In the genomic region with DNA sequence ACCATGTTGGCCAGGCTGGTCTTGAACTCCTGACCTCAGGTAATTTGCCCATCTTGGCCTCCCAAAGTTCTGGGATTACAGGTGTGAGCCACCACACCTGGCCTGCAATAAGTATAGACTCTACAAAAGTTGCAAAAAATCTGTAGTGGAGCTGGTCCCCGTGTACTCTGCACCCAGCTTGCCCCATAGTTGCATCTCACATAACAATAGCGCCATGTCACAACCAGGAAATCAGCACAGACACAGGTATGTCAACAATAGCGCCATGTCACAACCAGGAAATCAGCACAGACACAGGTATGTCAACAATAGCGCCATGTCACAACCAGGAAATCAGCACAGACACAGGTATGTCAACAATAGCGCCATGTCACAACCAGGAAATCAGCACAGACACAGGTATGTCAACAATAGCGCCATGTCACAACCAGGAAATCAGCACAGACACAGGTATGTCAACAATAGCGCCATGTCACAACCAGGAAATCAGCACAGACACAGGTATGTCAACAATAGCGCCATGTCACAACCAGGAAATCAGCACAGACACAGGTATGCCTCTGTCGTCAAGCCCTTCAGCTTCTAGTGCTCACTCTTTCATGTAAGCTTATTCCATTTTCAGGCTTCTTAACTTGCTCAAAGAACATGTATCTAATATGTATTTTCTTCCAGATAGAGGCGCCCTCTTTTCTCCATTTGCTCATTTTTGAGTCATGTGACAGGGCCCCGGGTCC, we compare ENCODE assay signal across 7 cellular contexts.
DNase-seq lines count a peak whose midpoint lies in the region; ATAC-seq and TF ChIP-seq lines count a peak whose summit lies in the region.
"Not testable (repeated sequence)": the region's sequence is repeated elsewhere in the genome, so short reads cannot be mapped to it uniquely, and the experiment has no call there.

No MANE protein-coding gene starts in this region.

- not testable (repeated sequence) for H4K20me1 ChIP-seq in PC-3 (ENCODE audit: low read length); hepatocyte (ENCODE audit: insufficient read depth, poor library complexity, severe bottlenecking)

- not testable (repeated sequence) for ATAC-seq in PC-3

- 81% methylated on average over 8 of the region's 11 CpGs for WGBS in hepatocyte (ENCODE audit: low lambda C conversion rate, missing lambda C conversion rate)
- WGBS in transverse colon (ENCODE audit: low coverage in 1 of 2), 2 donors: 57 to 100% methylated on average over 1 to 8 of the region's 11 CpGs

- not testable (repeated sequence) for H3K36me3 Mint-ChIP-seq in mesothelial cell of epicardium

- H3K27ac Mint-ChIP-seq in mesothelial cell of epicardium: peak overlapping the region; percentile 73

- H3K27ac ChIP-seq in PC-3 (ENCODE audit: low read length): not testable (repeated sequence)
- peak overlapping the region; percentile 83 for H3K27ac ChIP-seq in hepatocyte
- H3K27ac ChIP-seq in mucosa of rectum (ENCODE audit: low read depth in 2 of 2, low read length in 2 of 2): peak overlapping the region; percentile 45 to 73
- H3K27ac ChIP-seq in transverse colon: peak overlapping the region; percentile 22 to 69 (median 42)

- not testable (repeated sequence) for H3K9me3 ChIP-seq in PC-3 (ENCODE audit: low read length); hepatocyte (ENCODE audit: low read depth); mucosa of rectum (ENCODE audit: control insufficient read depth in 2 of 2, low read length in 2 of 2); transverse colon

- POLR2A ChIA-PET in PC-3 (lab: Charles Lee; ENCODE audit: unreplicated experiment): not testable (repeated sequence)

- not testable (repeated sequence) for H3K9ac ChIP-seq in PC-3 (ENCODE audit: low read length); mucosa of rectum (ENCODE audit: low read depth in 1 of 2, low read length in 2 of 2)

- in situ Hi-C loops in T47D (cut with HindIII; ENCODE audit: low pct_unique_long_range_greater_than_20kb, low sequenced_read_pairs); transverse colon (cut with MboI; ENCODE audit: low pct_ligation_motif_present in 1 of 4, low pct_unique_long_range_greater_than_20kb in 1 of 4, low sequenced_read_pairs in 3 of 4): not testable (repeated sequence)

- peak overlapping the region; percentile 43; the same call in 1 of the 2 replicates for H2AFZ ChIP-seq in PC-3 (ENCODE audit: low read length)
- not testable (repeated sequence) for H2AFZ ChIP-seq in hepatocyte

- not testable (repeated sequence) for H3K9me2 ChIP-seq in PC-3 (replicated peaks; ENCODE audit: low read length); hepatocyte (replicated peaks; ENCODE audit: insufficient read depth)

- BruUV-seq in PC-3 (replicated peaks; lab: Mats Ljungman, UMichigan): not testable (repeated sequence)

- H3K4me1 Mint-ChIP-seq in mesothelial cell of epicardium: peaks cover 41% of the 10 kb centered on the region

- not testable (repeated sequence) for H3K27me3 Mint-ChIP-seq in mesothelial cell of epicardium (ENCODE audit: low read depth)

- CTCF ChIA-PET in PC-3 (lab: Charles Lee): not testable (repeated sequence)

- not testable (repeated sequence) for H3F3A ChIP-seq in PC-3 (ENCODE audit: low read length, unreplicated experiment)

- not testable (repeated sequence) for H3K4me3 ChIP-seq in PC-3 (ENCODE audit: low read length); hepatocyte; transverse colon
- peak overlapping the region; percentile 2 to 30 for H3K4me3 ChIP-seq in mucosa of rectum (ENCODE audit: low read length in 2 of 2)

- not testable (repeated sequence) for H3K79me2 ChIP-seq in PC-3 (ENCODE audit: low read length); hepatocyte

- not testable (repeated sequence) for H3K27me3 ChIP-seq in PC-3 (ENCODE audit: low read length); hepatocyte; mucosa of rectum (ENCODE audit: control insufficient read depth in 2 of 2, insufficient read depth in 2 of 2, low read length in 2 of 2); transverse colon

- not testable (repeated sequence) for H3K36me3 ChIP-seq in PC-3 (ENCODE audit: low read depth, low read length); hepatocyte (replicated peaks; ENCODE audit: insufficient read depth, low read depth); mucosa of rectum (ENCODE audit: control insufficient read depth in 2 of 2, insufficient read depth in 2 of 2, low read length in 2 of 2); transverse colon

- not testable (repeated sequence) for TF ChIP-seq CTCF in PC-3 (conservative IDR thresholded peaks at IDR 0.05; ENCODE audit: low read depth, low read length); hepatocyte (IDR thresholded peaks at IDR 0.05; ENCODE audit: poor library complexity); mesothelial cell of epicardium (IDR thresholded peaks at IDR 0.05; ENCODE audit: unreplicated experiment); transverse colon (IDR thresholded peaks at IDR 0.05)

- peak; percentile 38 for DNase-seq in DMS53 (lab: John Stamatoyannopoulos, UW)
- not testable (repeated sequence) for DNase-seq in PC-3; hepatocyte (ENCODE audit: low spot score); mesothelial cell of epicardium (ENCODE audit: low spot score in 2 of 2, unreplicated experiment in 2 of 2)
- peak; percentile 43 to 52 for DNase-seq in T47D (ENCODE audit: low read depth in 1 of 2, low spot score in 1 of 2)
- DNase-seq in transverse colon: peak; percentile 29

- not testable (repeated sequence) for H3K4me2 ChIP-seq in PC-3 (ENCODE audit: low read length); hepatocyte

- not testable (repeated sequence) for H3K4me1 ChIP-seq in PC-3 (ENCODE audit: insufficient read depth, low read length)
- H3K4me1 ChIP-seq in hepatocyte (ENCODE audit: insufficient read depth) (peaks cover 13% of the 10 kb centered on the region), mucosa of rectum (ENCODE audit: control insufficient read depth in 2 of 2, insufficient read depth in 2 of 2, low read length in 2 of 2) (peaks cover 5 to 11% of the 10 kb centered on the region in 2 donors), transverse colon (peaks cover 5 to 16% (median 9%) of the 10 kb centered on the region in 4 donors)

- intact Hi-C loops in PC-3 (cut with micrococcal nuclease); transverse colon (cut with DNase I; ENCODE audit: low total_unique reads): not testable (repeated sequence)

- TF ChIP-seq EP300 in transverse colon (IDR thresholded peaks at IDR 0.05; ENCODE audit: low read depth): not testable (repeated sequence)

- not testable (repeated sequence) for H3K9me3 Mint-ChIP-seq in mesothelial cell of epicardium

- H3K4me3 Mint-ChIP-seq in mesothelial cell of epicardium: not testable (repeated sequence)

- TF ChIP-seq POLR2A in transverse colon (IDR thresholded peaks at IDR 0.05): not testable (repeated sequence)
